30 cellular contexts compared by ENCODE assay signal in the genomic region with DNA sequence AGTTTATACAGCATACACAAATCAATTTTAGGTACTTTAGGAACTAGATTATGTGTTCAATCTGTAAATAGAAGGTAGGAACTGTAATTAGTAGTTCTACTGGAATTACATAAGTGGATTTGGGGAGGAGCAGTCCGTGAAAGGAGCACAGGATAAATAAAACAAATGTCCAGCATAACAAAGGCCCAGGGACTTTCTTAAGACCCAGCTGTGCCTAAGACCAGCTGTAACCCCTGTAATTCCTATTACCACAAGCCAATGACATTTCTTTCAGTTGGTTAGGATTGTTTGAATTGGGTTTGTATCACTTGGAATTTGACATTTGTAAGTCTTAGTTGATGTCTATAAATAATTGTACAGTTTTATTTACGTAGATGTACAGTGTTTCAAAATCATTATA.
"Had no signal": no experiment of that assay in that cellular context is flagged by ENCODE, and none has a peak within 500 bp of the region (broad histone marks: within the 10 kb centered on the region; RNA-seq: fewer than 3 reads in every experiment).

No MANE protein-coding gene starts in this region.

- H3K27ac ChIP-seq: ascending aorta, cardiac muscle cell, SJCRH30, SK-N-MC had no signal

- H3K36me3 Mint-ChIP-seq: activated naive CD8-positive, alpha-beta T cell treated with anti-CD3 and anti-CD28 coated beads, Interleukin-2, amount 10 ng/mL, durations not matched to agents 7 days and 5 days had no signal

- H3K36me3 ChIP-seq: ascending aorta, cardiac muscle cell, MG63, SJCRH30 had no signal

- H3K4me1 Mint-ChIP-seq: activated T-helper 17 cell treated with anti-CD3 and anti-CD28 coated beads, Interleukin-2, amount 50 U/mL, for 72 hours; central memory CD8-positive, alpha-beta T cell had no signal

- H3K27me3 ChIP-seq: ascending aorta, cardiac muscle cell, MG63, SJCRH30 had no signal

- DNase-seq: activated CD4-positive, alpha-beta T cell treated with anti-CD3 and anti-CD28 coated beads, Interleukin-2, amount 50 U/mL, for 4 hours; activated CD8-positive, alpha-beta T cell treated with anti-CD3 and anti-CD28 coated beads for 36 hours; activated effector memory CD4-positive, alpha-beta T cell treated with anti-CD3 and anti-CD28 coated beads, Interleukin-2, amount 50 U/mL, for 16 hours; activated naive CD4-positive, alpha-beta T cell; activated naive CD4-positive, alpha-beta T cell treated with anti-CD3 and anti-CD28 coated beads, Interleukin-2, amount 50 U/mL, for 16 hours; activated naive CD8-positive, alpha-beta T cell treated with anti-CD3 and anti-CD28 coated beads, Interleukin-2, amount 10 ng/mL, durations not matched to agents 7 days and 5 days; activated T-cell treated with anti-CD3 and anti-CD28 coated beads, Interleukin-2, amount 50 U/mL, for 1 hour; activated T-cell treated with anti-CD3 and anti-CD28 coated beads, Interleukin-2, amount 50 U/mL, for 72 hours; amygdala; Karpas-422; KBM-7; MG63; NCI-H1048; NCI-H1436 treated with DMSO at 0.1 percent for 48 hours; NCI-H1694 treated with DMSO at 0.1 percent for 48 hours; NCI-H2029; NCI-H510A; NCI-H526; NCI-H774; SHP77 had no signal

- H3K27ac Mint-ChIP-seq: activated CD4-positive, alpha-beta T cell treated with anti-CD3 and anti-CD28 coated beads, Interleukin-2, amount 10 ng/mL, durations not matched to agents 24 days and 14 days; activated CD8-positive, alpha-beta T cell treated with anti-CD3 and anti-CD28 coated beads for 36 hours; activated naive CD8-positive, alpha-beta T cell treated with anti-CD3 and anti-CD28 coated beads, Interleukin-2, amount 10 ng/mL, durations not matched to agents 7 days and 5 days; activated T-cell treated with anti-CD3 and anti-CD28 coated beads, Interleukin-2, amount 50 U/mL, for 72 hours; activated T-helper 17 cell treated with anti-CD3 and anti-CD28 coated beads, Interleukin-2, amount 50 U/mL, for 72 hours; T-helper 1 cell treated with Interleukin-12 subunit alpha and Interleukin-12 subunit beta and Interleukin-4 antibody, amounts not matched to agents 30 μg/mL and 1 μg/mL, for 36 hours; T-helper 2 cell treated with Interferon-gamma antibody and Interleukin-4, amounts not matched to agents 5 μg/mL and 100 μg/mL, for 36 hours had no signal

- ATAC-seq: activated CD8-positive, alpha-beta T cell treated with anti-CD3 and anti-CD28 coated beads for 36 hours; activated T-cell treated with anti-CD3 and anti-CD28 coated beads, Interleukin-2, amount 50 U/mL, for 72 hours; activated T-helper 17 cell treated with anti-CD3 and anti-CD28 coated beads, Interleukin-2, amount 50 U/mL, for 72 hours; Panc1 had no signal

- H3K4me3 ChIP-seq: ascending aorta, cardiac muscle cell, MG63, SJCRH30, SK-N-MC had no signal

- H3K9me3 Mint-ChIP-seq: activated naive CD8-positive, alpha-beta T cell treated with anti-CD3 and anti-CD28 coated beads, Interleukin-2, amount 10 ng/mL, durations not matched to agents 7 days and 5 days; activated T-cell treated with anti-CD3 and anti-CD28 coated beads, Interleukin-2, amount 50 U/mL, for 72 hours; activated T-helper 17 cell treated with anti-CD3 and anti-CD28 coated beads, Interleukin-2, amount 50 U/mL, for 72 hours; central memory CD8-positive, alpha-beta T cell; T-helper 1 cell treated with Interleukin-12 subunit alpha and Interleukin-12 subunit beta and Interleukin-4 antibody, amounts not matched to agents 30 μg/mL and 1 μg/mL, for 36 hours; T-helper 2 cell treated with Interferon-gamma antibody and Interleukin-4, amounts not matched to agents 5 μg/mL and 100 μg/mL, for 36 hours had no signal

- H3K9me3 ChIP-seq: ascending aorta, MG63 had no signal

- H3K4me3 Mint-ChIP-seq: activated CD4-positive, alpha-beta T cell treated with anti-CD3 and anti-CD28 coated beads, Interleukin-2, amount 10 ng/mL, durations not matched to agents 24 days and 14 days; activated CD8-positive, alpha-beta T cell treated with anti-CD3 and anti-CD28 coated beads for 36 hours; activated naive CD8-positive, alpha-beta T cell treated with anti-CD3 and anti-CD28 coated beads, Interleukin-2, amount 10 ng/mL, durations not matched to agents 7 days and 5 days; activated T-cell treated with anti-CD3 and anti-CD28 coated beads, Interleukin-2, amount 50 U/mL, for 72 hours; activated T-helper 17 cell treated with anti-CD3 and anti-CD28 coated beads, Interleukin-2, amount 50 U/mL, for 72 hours; central memory CD8-positive, alpha-beta T cell; T-helper 1 cell treated with Interleukin-12 subunit alpha and Interleukin-12 subunit beta and Interleukin-4 antibody, amounts not matched to agents 30 μg/mL and 1 μg/mL, for 36 hours; T-helper 2 cell treated with Interferon-gamma antibody and Interleukin-4, amounts not matched to agents 5 μg/mL and 100 μg/mL, for 36 hours had no signal
